ENCODE assay signal across 8 cellular contexts in the genomic region with DNA sequence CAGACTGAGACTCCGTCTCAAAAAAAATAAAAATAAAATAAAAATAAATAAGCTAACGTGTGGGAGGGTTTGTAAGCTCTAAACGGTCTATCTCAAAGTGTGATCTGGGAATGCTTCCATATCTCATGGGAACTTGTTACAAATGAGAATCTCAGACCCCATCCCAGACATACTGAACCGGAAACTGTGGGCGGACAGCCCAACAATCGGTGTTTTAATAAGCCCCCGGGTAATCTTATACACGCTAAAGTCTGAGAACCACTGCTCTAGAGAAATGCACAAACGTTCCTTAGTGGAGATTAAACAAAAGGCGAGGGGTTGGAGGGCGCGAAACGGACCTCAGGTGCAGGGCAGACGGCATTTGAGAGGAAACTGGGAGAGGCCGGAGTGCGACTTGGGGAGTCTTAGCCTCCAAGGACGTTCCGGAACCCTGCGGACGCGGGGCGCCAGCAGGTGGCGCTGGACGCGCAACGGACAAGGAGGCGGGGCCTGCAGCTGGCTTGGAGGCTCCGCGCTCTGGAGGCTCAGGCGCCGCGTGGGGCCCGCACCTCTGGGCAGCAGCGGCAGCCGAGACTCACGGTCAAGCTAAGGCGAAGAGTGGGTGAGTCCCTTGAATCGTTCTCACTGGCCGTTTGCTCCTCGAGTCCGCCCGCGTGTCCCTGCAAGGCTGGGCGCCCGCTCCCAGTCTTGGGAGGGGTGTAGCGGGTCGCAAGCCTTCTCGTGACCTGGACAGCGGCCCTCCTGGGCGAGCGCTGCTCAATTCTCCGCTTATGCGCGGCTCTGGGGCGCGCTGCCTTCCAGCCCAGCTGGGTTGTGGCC. TPM values are rescaled to one million over a fixed set of nuclear protein-coding genes. Genes with fewer than 3 reads are reported as not detected.
DNase-seq lines count a peak whose midpoint lies in the region; ATAC-seq and TF ChIP-seq lines count a peak whose summit lies in the region.
"Not testable (repeated sequence)": the region's sequence is repeated elsewhere in the genome, so short reads cannot be mapped to it uniquely, and the experiment has no call there.

A gene (plus strand): TSS at position 527 of the 819 bp plus-strand sequence. CDS start 5,320 bp downstream, outside the sequence.

- peak; percentile 78 for DNase-seq in AG04450 (ENCODE audit: low read depth, low spot score)
- peak; percentile 93 for DNase-seq in NCI-H2196 (lab: John Stamatoyannopoulos, UW; ENCODE audit: unreplicated experiment)
- peak; percentile 59 to 83 (median 67) for DNase-seq in activated CD4-positive, CD25-positive, alpha-beta regulatory T cell (lab: John Stamatoyannopoulos, UW)
- DNase-seq in cardiac fibroblast (ENCODE audit: low read depth in 2 of 2) = peak; percentile 96
- peak; percentile 74 for DNase-seq in iPS-NIHi7 (ENCODE audit: extremely low spot score)

- peak; percentile 75 for TF ChIP-seq CTCF in AG04450 (IDR thresholded peaks at IDR 0.05; ENCODE audit: low read depth, low read length)
- TF ChIP-seq CTCF in cardiac fibroblast (IDR thresholded peaks at IDR 0.05; ENCODE audit: low read depth, low read length) = peak; percentile 72

- H3K27ac ChIP-seq in AG04450 (ENCODE audit: low read depth, low read length) (peak within 1 kb of the TSS; percentile 47), skin epidermis (peak within 1 kb of the TSS in 20 of 21 experiments; percentile 11 to 85 (median 72))

- H3K27me3 ChIP-seq in AG04450 (ENCODE audit: control insufficient read depth, insufficient read depth, low read length) = not testable (repeated sequence)

- CTCF ChIA-PET in AG04450 (lab: Charles Lee) = interaction anchor here (0.6 to 3.5 kb wide), 37 partner anchors 9 to 1911 kb away, joined by 3 to 83 read pairs (median 4); a partner anchor contains a TSS

- POLR2A ChIA-PET in AG04450 (lab: Yijun Ruan, JAX) = interaction anchor here (1.2 kb wide), 1 partner anchor 57 kb away, joined by 5 read pairs; a partner anchor contains a TSS

- not testable (repeated sequence) for H3K9me3 ChIP-seq in AG04450 (ENCODE audit: control insufficient read depth, insufficient read depth, low read length)

- ATAC-seq in GM18907 (IDR thresholded peaks at IDR 0.05; ENCODE audit: unreplicated experiment) (peak; percentile 96), HG03103 (IDR thresholded peaks at IDR 0.05; ENCODE audit: low read depth, unreplicated experiment) (peak; percentile 98)

- peak within 1 kb of the TSS; percentile 61 for H3K4me3 ChIP-seq in AG04450 (ENCODE audit: low read depth, low read length)
- H3K4me3 ChIP-seq in cardiac fibroblast (replicated peaks in 1 of 2; ENCODE audit: low read depth in 2 of 2, low read length in 2 of 2) = peak within 1 kb of the TSS; percentile 56 to 68
- peak within 1 kb of the TSS; percentile 36 to 51 (median 42) for H3K4me3 ChIP-seq in skin epidermis

RNA-seq across cellular contexts. Expression of the gene that starts here (rescaled TPM):
- 6.8 and 10.1 TPM in 2 replicates for polyA plus RNA-seq in AG04450 (2011; rRNA removed)
- polyA minus RNA-seq in AG04450 (2011; rRNA and poly(A)+ RNA removed) = 1.2 and 2.4 TPM in 2 replicates

Comparison
In these comparisons a context has a peak if more than half of its experiments do, and no peak if none do; other contexts are left out.
1. Peak in every context shown above with its lines: DNase-seq, ATAC-seq, H3K4me3 ChIP-seq and H3K27ac ChIP-seq.